In genomic region chr5:113281194-113281593, GRCh38 we compare ENCODE assay signal across 17 cellular contexts.
"Had no signal": no experiment of that assay in that cellular context is flagged by ENCODE, and none has a peak within 500 bp of the region (broad histone marks: within the 10 kb centered on the region; RNA-seq: fewer than 3 reads in every experiment).

No MANE protein-coding gene starts in this region.

- DNase-seq: activated CD4-positive, alpha-beta T cell treated with anti-CD3 and anti-CD28 coated beads for 1 hour; activated CD4-positive, alpha-beta T cell treated with anti-CD3 and anti-CD28 coated beads, Interleukin-2, amount 50 U/mL, for 4 hours; activated effector memory CD4-positive, alpha-beta T cell treated with Interleukin-2 at 50 U/mL for 16 hours; activated naive CD4-positive, alpha-beta T cell treated with anti-CD3 and anti-CD28 coated beads, Interleukin-2, amount 50 U/mL, for 16 hours; activated T-cell treated with anti-CD3 and anti-CD28 coated beads for 4 hours; adrenal gland; cortex of kidney; effector memory CD4-positive, alpha-beta T cell; gastrocnemius medialis; heart right ventricle; midbrain had no signal

- H3K27ac Mint-ChIP-seq: brain; stimulated activated effector memory CD8-positive, alpha-beta T cell treated with anti-CD3 and anti-CD28 coated beads, Interleukin-12 subunit alpha, Interleukin-12 subunit beta, amount 100 ng/mL, for 72 hours had no signal

- H3K27ac ChIP-seq: adrenal gland, epithelial cell of prostate, gastrocnemius medialis, thoracic aorta, VCaP had no signal

- H3K27me3 ChIP-seq: adrenal gland, gastrocnemius medialis, heart right ventricle had no signal

- H3K27me3 Mint-ChIP-seq: brain had no signal

- H3K9me3 ChIP-seq: adrenal gland, gastrocnemius medialis, heart right ventricle, thoracic aorta had no signal

- H3K4me3 ChIP-seq: adrenal gland, gastrocnemius medialis, heart right ventricle, thoracic aorta had no signal

- H3K4me3 Mint-ChIP-seq: brain; neural crest cell; stimulated activated effector memory CD8-positive, alpha-beta T cell treated with anti-CD3 and anti-CD28 coated beads, Interleukin-12 subunit alpha, Interleukin-12 subunit beta, amount 100 ng/mL, for 72 hours had no signal

- H3K36me3 ChIP-seq: adrenal gland, gastrocnemius medialis, heart right ventricle, thoracic aorta had no signal

- H3K36me3 Mint-ChIP-seq: brain; stimulated activated effector memory CD8-positive, alpha-beta T cell treated with anti-CD3 and anti-CD28 coated beads, Interleukin-12 subunit alpha, Interleukin-12 subunit beta, amount 100 ng/mL, for 72 hours had no signal

- ATAC-seq: gastrocnemius medialis; stimulated activated effector memory CD8-positive, alpha-beta T cell treated with anti-CD3 and anti-CD28 coated beads, Interleukin-12 subunit alpha, Interleukin-12 subunit beta, amount 100 ng/mL, for 72 hours had no signal

- H3K4me1 ChIP-seq: adrenal gland had no signal

- H3K9me3 Mint-ChIP-seq: brain; neural crest cell; stimulated activated effector memory CD8-positive, alpha-beta T cell treated with anti-CD3 and anti-CD28 coated beads, Interleukin-12 subunit alpha, Interleukin-12 subunit beta, amount 100 ng/mL, for 72 hours had no signal
